Comparison of ENCODE assay signal across 8 cellular contexts in the genomic region with DNA sequence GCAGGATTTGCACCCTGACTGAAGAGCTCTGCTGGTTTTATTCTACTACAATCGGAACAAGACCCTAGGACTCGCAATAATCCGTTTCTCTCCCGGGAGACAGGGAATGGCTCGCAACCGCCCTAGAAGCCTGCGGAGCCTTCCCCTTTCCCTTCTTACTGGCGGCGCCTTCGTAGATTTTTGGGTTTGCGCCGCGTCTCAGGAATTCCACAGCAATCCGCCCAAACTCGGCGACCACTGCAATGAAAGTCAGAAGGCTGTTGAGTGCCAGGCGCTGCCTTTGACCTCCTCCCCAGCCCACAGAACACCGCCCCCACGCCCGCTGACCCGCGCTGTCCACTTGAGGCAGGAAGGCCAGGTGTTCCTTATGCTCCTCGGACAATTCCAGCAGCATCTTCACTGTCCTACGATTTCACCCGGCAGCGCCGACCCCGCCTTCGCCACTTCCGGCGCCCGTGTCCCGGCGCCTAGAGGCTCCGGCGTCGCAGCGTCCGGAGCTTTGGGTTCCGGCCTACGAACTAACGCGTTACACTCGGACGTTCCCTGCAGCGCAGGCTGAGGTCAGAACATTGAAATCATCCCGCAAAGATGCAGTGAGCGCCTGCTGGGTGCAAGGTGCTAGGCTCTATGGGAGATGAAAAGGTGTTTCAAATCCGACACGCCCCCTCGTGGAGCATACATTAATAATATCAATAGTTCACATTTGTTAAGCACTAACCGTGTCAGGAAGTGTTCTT. TPM values are rescaled to one million over a fixed set of nuclear protein-coding genes. Genes with fewer than 3 reads are reported as not detected.
DNase-seq lines count a peak whose midpoint lies in the region; ATAC-seq and TF ChIP-seq lines count a peak whose summit lies in the region.

Gene COMMD2 (minus strand): TSS at position 439 of the 737 bp plus-strand sequence. CDS start 45 bp downstream, at position 394.

- H3K9me2 ChIP-seq in OCI-LY7 (ENCODE audit: insufficient read depth, low read length), result no peaks in the 10 kb centered on the region

- BruUV-seq in OCI-LY7 (replicated peaks; lab: Mats Ljungman, UMichigan), result TSS peak; percentile 79

- H3K36me3 ChIP-seq in OCI-LY7 (ENCODE audit: insufficient read depth, low read length) (peaks cover 37% of the 10 kb centered on the region), mucosa of stomach (ENCODE audit: control insufficient read depth, insufficient read depth, low read length) (no peaks in the 10 kb centered on the region)

- no peaks in the 10 kb centered on the region for H3K9me3 ChIP-seq in OCI-LY7 (ENCODE audit: low read length)
- H3K9me3 ChIP-seq in mucosa of stomach (ENCODE audit: control insufficient read depth, low read length), result no peaks in the 10 kb centered on the region

- POLR2A ChIA-PET in OCI-LY7 (lab: Charles Lee), result interaction anchor here (0.6 to 2.1 kb wide), 15 partner anchors 9 to 1712 kb away, joined by 3 to 5 read pairs (median 3); no protein-coding TSS in a partner anchor

- H3K27me3 ChIP-seq in mucosa of stomach (ENCODE audit: control insufficient read depth, insufficient read depth, low read length), result no peaks in the 10 kb centered on the region

- ATAC-seq in GM21515 (IDR thresholded peaks at IDR 0.05; ENCODE audit: unreplicated experiment), result peak; percentile 99

- H4K20me1 ChIP-seq in OCI-LY7 (ENCODE audit: insufficient read depth, low read length), result no peaks in the 10 kb centered on the region

- intact Hi-C loops in OCI-LY7 (cut with micrococcal nuclease; ENCODE audit: unreplicated experiment), result loop anchor here (1.0 to 10.0 kb wide), 3 partner anchors 60 to 655 kb away; partner anchors contain the start of genes PFN2 and TSC22D2

- DNase-seq in DMS114 treated with DMSO at 0.1 percent for 48 hours (lab: John Stamatoyannopoulos, UW; ENCODE audit: unreplicated experiment), result peak; percentile 66
- peak; percentile 57 for DNase-seq in HuH-7 (ENCODE audit: low spot score)
- peak; percentile 94 for DNase-seq in OCI-LY7 (ENCODE audit: low spot score)
- peak; percentile 75 for DNase-seq in activated T-cell treated with anti-CD3 and anti-CD28 coated beads for 48 hours (ENCODE audit: low read depth)
- peak; percentile 91 to 93 for DNase-seq in erythroblast (lab: John Stamatoyannopoulos, UW)
- DNase-seq in stimulated activated CD8-positive, alpha-beta memory T cell treated with anti-CD3 and anti-CD28 coated beads, Interleukin-7, amount 100 ng/mL, for 1 hour (ENCODE audit: low read depth in 2 of 2), result peak; percentile 40 to 50

- peak within 1 kb of the TSS; percentile 90 for H3K4me2 ChIP-seq in OCI-LY7 (ENCODE audit: low read length)

- H3K4me3 ChIP-seq in OCI-LY7 (ENCODE audit: low read depth, low read length, poor library complexity, severe bottlenecking) (peak within 1 kb of the TSS; percentile 77), mucosa of stomach (ENCODE audit: low read length) (peak within 1 kb of the TSS; percentile 23)

- H3K79me2 ChIP-seq in OCI-LY7 (ENCODE audit: insufficient read depth, low read depth, low read length), result peaks cover 15% of the 10 kb centered on the region; the same call in 1 of the 2 replicates

- H3K9ac ChIP-seq in mucosa of stomach (ENCODE audit: low read length), result peak within 1 kb of the TSS; percentile 91

- H3K27ac ChIP-seq in OCI-LY7 (ENCODE audit: low read depth, low read length, poor library complexity, severe bottlenecking), result peak within 1 kb of the TSS; percentile 36

- H3K4me1 ChIP-seq in OCI-LY7 (ENCODE audit: insufficient read depth, low read length, poor library complexity, severe bottlenecking), result peaks cover 22% of the 10 kb centered on the region
- H3K4me1 ChIP-seq in mucosa of stomach (ENCODE audit: control insufficient read depth, insufficient read depth, low read length), result peaks cover 6% of the 10 kb centered on the region

- TF ChIP-seq CTCF in OCI-LY7 (conservative IDR thresholded peaks at IDR 0.05; ENCODE audit: low read length), result peak; percentile 75

- peak; percentile 83 for TF ChIP-seq POLR2A in erythroblast (IDR thresholded peaks at IDR 0.05; ENCODE audit: low read length)

- CTCF ChIA-PET in OCI-LY7 (lab: Charles Lee; ENCODE audit: unreplicated experiment), result no interaction called here

- H2AFZ ChIP-seq in OCI-LY7 (ENCODE audit: low read length), result peak within 1 kb of the TSS; percentile 100

RNA-seq across cellular contexts. Expression of gene COMMD2, which starts in this region (rescaled TPM):
- 24.9 and 27.2 TPM in 2 replicates for total RNA-seq in OCI-LY7 (2014; rRNA removed; shearing (Covaris generic))
- total RNA-seq in OCI-LY7 (2022), result 47.1 and 48.9 TPM in 2 replicates

Comparison
In these comparisons a context has a peak if more than half of its experiments do, and no peak if none do; other contexts are left out.
1. Peak in every context shown above with its lines: DNase-seq, ATAC-seq, H3K4me3 ChIP-seq and H3K27ac ChIP-seq.